In the genomic region with DNA sequence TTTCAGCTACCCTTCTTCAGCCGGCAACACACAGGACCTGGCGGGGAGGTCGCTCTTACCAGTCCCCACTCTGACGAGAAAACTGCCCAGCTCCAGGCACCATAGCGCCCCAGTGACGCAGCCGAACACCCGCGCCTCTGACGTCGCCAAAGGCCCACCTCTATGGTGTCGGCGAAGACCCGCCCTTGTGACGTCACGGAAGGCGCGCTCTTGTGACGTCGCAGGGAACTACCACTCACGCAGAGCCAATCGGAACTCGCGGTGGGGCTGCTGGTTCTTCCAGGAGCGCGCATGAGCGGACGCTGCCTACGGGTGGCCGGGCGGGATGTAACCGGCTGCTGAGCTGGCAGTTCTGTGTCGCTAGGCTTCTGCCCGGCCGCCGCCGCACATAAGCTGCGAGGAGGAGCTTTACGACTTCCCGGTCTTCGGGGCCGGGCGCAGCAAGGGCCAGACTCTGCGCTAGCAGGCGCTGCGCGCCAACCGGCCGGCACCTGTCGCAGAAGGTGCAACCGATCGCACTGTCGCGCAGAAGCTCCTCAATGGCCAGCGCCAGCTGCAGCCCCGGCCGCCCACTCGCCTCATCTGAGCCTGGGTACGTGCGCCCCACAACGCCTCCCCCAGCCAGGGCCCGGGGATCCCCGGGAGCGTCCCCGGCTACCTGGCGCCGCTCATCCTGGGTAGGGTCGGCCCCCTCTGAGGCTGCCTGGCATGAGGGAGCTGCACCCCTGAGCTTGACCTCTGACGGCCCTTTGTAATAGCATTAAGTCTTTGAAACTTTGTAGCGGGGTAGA, we compare ENCODE assay signal across 8 cellular contexts.
A peak's percentile ranks its signal among the peaks of the same experiment; 100 is the strongest.
DNase-seq lines count a peak whose midpoint lies in the region; ATAC-seq and TF ChIP-seq lines count a peak whose summit lies in the region.
"Not testable (repeated sequence)": the region's sequence is repeated elsewhere in the genome, so short reads cannot be mapped to it uniquely, and the experiment has no call there.

No MANE protein-coding gene starts in this region.

- H3K4me3 ChIP-seq in choroid plexus epithelial cell (ENCODE audit: low read depth, low read length) = peak overlapping the region; percentile 65

- TF ChIP-seq POLR2A in GM19193 (IDR thresholded peaks at IDR 0.05; ENCODE audit: extremely low read depth, insufficient read depth, insufficient read length) = peak; percentile 46

- ATAC-seq in HG03432 (IDR thresholded peaks at IDR 0.05; ENCODE audit: unreplicated experiment) = peak; percentile 100

- DNase-seq in AML-193 (lab: John Stamatoyannopoulos, UW) = peak; percentile 80 to 85
- peak; percentile 100 for DNase-seq in NCI-H460 (ENCODE audit: extremely low read depth, low read depth)
- peak; percentile 100 for DNase-seq in activated CD4-positive, alpha-beta T cell treated with anti-CD3 and anti-CD28 coated beads for 1 hour
- peak; percentile 99 for DNase-seq in choroid plexus epithelial cell (ENCODE audit: low read depth)
- DNase-seq in kidney glomerular epithelial cell (lab: John Stamatoyannopoulos, UW) = peak; percentile 97
- peak; percentile 100 for DNase-seq in stimulated activated CD4-positive, alpha-beta T cell treated with anti-CD3 and anti-CD28 coated beads, Interleukin-15, amount 100 ng/mL, for 48 hours (ENCODE audit: low read depth in 2 of 2)

- not testable (repeated sequence) for TF ChIP-seq CTCF in choroid plexus epithelial cell (conservative IDR thresholded peaks at IDR 0.05; ENCODE audit: low read depth, low read length)

Comparison
In these comparisons a context has a peak if more than half of its experiments do, and no peak if none do; other contexts are left out.
1. Peak in every context shown above with its lines: DNase-seq, ATAC-seq and H3K4me3 ChIP-seq.